ENCODE assay signal across 2 cellular contexts in the genomic region with DNA sequence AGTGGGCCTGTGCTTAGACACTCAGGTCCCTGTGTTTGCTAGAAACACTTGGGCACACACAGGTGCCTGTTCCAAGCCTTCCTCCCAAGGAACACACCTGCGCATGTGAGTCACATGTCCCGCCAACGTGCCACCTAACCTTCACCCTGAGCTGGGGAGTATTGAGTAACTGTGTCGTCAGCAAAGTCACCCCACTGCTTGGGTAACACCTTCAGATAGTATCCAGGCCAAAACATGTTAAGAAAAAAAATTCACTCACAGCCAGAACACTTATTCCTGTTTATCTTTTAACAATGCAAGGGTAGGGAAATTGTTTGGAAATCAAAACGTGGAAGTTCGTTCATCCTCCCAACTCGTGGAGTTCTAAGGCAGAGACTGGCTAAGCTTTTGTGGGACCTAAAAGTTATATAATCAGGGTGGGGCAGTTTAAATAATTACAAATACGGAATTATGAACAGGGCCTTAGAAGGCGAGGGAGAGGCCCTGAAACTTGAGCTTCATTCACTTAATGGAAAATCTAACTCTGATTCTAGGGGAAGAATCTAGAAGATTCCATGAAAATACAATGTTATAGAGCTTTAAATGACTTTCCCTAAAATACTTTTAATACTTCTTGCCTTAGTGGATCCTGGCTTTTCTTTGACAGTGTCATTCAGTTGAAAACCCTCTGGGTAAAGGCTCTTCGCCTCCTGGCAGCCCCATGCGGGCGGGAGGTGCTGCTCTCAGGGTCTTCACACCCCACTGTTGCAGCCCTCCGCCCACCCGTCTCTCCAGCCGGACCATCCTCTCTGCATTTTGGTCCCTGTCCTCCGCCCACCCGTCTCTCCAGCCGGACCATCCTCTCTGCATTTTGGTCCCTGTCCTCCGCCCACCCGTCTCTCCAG.
A peak's percentile ranks its signal among the peaks of the same experiment; 100 is the strongest.
TF ChIP-seq lines count a peak whose summit lies in the region.

No MANE protein-coding gene starts in this region.

TF ChIP-seq in K562, 482 proteins besides CTCF, POLR2A, EP300 and RAD21 (continued from another document):
- TF ChIP-seq, protein P1, sequence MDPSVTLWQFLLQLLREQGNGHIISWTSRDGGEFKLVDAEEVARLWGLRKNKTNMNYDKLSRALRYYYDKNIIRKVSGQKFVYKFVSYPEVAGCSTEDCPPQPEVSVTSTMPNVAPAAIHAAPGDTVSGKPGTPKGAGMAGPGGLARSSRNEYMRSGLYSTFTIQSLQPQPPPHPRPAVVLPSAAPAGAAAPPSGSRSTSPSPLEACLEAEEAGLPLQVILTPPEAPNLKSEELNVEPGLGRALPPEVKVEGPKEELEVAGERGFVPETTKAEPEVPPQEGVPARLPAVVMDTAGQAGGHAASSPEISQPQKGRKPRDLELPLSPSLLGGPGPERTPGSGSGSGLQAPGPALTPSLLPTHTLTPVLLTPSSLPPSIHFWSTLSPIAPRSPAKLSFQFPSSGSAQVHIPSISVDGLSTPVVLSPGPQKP (CRISPR knock-in tag; IDR thresholded peaks at IDR 0.05), result no peak
- TF ChIP-seq RBM15 (IDR thresholded peaks at IDR 0.05; ENCODE audit: insufficient read depth, low read length) (no peak), MBD2 (IDR thresholded peaks at IDR 0.05; ENCODE audit: borderline replicate concordance, low read depth) (no peak), SMARCA5 (IDR thresholded peaks at IDR 0.05) (no peak), L3MBTL2 (IDR thresholded peaks at IDR 0.05) (0 out of 2 replicates have a peak, but pooled peaks have one; percentile 19), HDAC8 (tag; IDR thresholded peaks at IDR 0.05) (no peak), ETS2 (tag; IDR thresholded peaks at IDR 0.05; ENCODE audit: borderline replicate concordance, poor library complexity, severe bottlenecking) (no peak), PRMT5 (CRISPR knock-in tag; IDR thresholded peaks at IDR 0.05) (no peak), NRF1 (conservative IDR thresholded peaks at IDR 0.05 in 1 of 2, IDR thresholded peaks at IDR 0.05 in 1 of 2) (0 out of 4 replicates have a peak, but pooled peaks of 1 of the 2 experiments have one; percentile 22), SMAD1 (IDR thresholded peaks at IDR 0.05; ENCODE audit: low read depth, low read length, partially characterized antibody) (peak; percentile 24), CBFA2T2 (conservative IDR thresholded peaks at IDR 0.05) (no peak), IFI16 (CRISPR knock-in tag; IDR thresholded peaks at IDR 0.05) (no peak), BMI1 (IDR thresholded peaks at IDR 0.05; ENCODE audit: low read length) (no peak)
- TF ChIP-seq, protein P2, sequence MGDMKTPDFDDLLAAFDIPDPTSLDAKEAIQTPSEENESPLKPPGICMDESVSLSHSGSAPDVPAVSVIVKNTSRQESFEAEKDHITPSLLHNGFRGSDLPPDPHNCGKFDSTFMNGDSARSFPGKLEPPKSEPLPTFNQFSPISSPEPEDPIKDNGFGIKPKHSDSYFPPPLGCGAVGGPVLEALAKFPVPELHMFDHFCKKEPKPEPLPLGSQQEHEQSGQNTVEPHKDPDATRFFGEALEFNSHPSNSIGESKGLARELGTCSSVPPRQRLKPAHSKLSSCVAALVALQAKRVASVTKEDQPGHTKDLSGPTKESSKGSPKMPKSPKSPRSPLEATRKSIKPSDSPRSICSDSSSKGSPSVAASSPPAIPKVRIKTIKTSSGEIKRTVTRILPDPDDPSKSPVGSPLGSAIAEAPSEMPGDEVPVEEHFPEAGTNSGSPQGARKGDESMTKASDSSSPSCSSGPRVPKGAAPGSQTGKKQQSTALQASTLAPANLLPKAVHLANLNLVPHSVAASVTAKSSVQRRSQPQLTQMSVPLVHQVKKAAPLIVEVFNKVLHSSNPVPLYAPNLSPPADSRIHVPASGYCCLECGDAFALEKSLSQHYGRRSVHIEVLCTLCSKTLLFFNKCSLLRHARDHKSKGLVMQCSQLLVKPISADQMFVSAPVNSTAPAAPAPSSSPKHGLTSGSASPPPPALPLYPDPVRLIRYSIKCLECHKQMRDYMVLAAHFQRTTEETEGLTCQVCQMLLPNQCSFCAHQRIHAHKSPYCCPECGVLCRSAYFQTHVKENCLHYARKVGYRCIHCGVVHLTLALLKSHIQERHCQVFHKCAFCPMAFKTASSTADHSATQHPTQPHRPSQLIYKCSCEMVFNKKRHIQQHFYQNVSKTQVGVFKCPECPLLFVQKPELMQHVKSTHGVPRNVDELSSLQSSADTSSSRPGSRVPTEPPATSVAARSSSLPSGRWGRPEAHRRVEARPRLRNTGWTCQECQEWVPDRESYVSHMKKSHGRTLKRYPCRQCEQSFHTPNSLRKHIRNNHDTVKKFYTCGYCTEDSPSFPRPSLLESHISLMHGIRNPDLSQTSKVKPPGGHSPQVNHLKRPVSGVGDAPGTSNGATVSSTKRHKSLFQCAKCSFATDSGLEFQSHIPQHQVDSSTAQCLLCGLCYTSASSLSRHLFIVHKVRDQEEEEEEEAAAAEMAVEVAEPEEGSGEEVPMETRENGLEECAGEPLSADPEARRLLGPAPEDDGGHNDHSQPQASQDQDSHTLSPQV (IDR thresholded peaks at IDR 0.05), result 0 out of 2 replicates have a peak, but pooled peaks have one; percentile 26

TF ChIP-seq in HepG2, 621 proteins besides CTCF, POLR2A, EP300 and RAD21 (continued from another document and continues in another):
- peak; percentile 32; the same call in 1 of the 2 replicates for TF ChIP-seq ETV5 (CRISPR knock-in tag; IDR thresholded peaks at IDR 0.05; ENCODE audit: borderline replicate concordance)
- peak; percentile 44; the same call in 1 of the 2 replicates for TF ChIP-seq HMG20A (CRISPR knock-in tag; IDR thresholded peaks at IDR 0.05; ENCODE audit: borderline replicate concordance)
- TF ChIP-seq, protein P3, sequence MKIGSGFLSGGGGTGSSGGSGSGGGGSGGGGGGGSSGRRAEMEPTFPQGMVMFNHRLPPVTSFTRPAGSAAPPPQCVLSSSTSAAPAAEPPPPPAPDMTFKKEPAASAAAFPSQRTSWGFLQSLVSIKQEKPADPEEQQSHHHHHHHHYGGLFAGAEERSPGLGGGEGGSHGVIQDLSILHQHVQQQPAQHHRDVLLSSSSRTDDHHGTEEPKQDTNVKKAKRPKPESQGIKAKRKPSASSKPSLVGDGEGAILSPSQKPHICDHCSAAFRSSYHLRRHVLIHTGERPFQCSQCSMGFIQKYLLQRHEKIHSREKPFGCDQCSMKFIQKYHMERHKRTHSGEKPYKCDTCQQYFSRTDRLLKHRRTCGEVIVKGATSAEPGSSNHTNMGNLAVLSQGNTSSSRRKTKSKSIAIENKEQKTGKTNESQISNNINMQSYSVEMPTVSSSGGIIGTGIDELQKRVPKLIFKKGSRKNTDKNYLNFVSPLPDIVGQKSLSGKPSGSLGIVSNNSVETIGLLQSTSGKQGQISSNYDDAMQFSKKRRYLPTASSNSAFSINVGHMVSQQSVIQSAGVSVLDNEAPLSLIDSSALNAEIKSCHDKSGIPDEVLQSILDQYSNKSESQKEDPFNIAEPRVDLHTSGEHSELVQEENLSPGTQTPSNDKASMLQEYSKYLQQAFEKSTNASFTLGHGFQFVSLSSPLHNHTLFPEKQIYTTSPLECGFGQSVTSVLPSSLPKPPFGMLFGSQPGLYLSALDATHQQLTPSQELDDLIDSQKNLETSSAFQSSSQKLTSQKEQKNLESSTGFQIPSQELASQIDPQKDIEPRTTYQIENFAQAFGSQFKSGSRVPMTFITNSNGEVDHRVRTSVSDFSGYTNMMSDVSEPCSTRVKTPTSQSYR (CRISPR knock-in tag; IDR thresholded peaks at IDR 0.05; ENCODE audit: borderline replicate concordance), result peak; percentile 44; the same call in 1 of the 2 replicates
- peak; percentile 66 for TF ChIP-seq CREM (IDR thresholded peaks at IDR 0.05)
- no peak for TF ChIP-seq CREM (CRISPR knock-in tag; IDR thresholded peaks at IDR 0.05)
- TF ChIP-seq RCOR2 (CRISPR knock-in tag; IDR thresholded peaks at IDR 0.05), result 0 out of 2 replicates have a peak, but pooled peaks have one; percentile 34
- peak; percentile 100 for TF ChIP-seq ARNTL (CRISPR knock-in tag; IDR thresholded peaks at IDR 0.05)
- no peak for TF ChIP-seq ZBTB7B (CRISPR knock-in tag; IDR thresholded peaks at IDR 0.05)
- TF ChIP-seq, protein P4, sequence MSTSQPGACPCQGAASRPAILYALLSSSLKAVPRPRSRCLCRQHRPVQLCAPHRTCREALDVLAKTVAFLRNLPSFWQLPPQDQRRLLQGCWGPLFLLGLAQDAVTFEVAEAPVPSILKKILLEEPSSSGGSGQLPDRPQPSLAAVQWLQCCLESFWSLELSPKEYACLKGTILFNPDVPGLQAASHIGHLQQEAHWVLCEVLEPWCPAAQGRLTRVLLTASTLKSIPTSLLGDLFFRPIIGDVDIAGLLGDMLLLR (CRISPR knock-in tag; IDR thresholded peaks at IDR 0.05), result no peak
- TF ChIP-seq, protein P5, sequence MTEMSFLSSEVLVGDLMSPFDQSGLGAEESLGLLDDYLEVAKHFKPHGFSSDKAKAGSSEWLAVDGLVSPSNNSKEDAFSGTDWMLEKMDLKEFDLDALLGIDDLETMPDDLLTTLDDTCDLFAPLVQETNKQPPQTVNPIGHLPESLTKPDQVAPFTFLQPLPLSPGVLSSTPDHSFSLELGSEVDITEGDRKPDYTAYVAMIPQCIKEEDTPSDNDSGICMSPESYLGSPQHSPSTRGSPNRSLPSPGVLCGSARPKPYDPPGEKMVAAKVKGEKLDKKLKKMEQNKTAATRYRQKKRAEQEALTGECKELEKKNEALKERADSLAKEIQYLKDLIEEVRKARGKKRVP (CRISPR knock-in tag; IDR thresholded peaks at IDR 0.05), result peak in 1 of 2 experiments; percentile 98; a peak in 2 of 4 replicates
- TF ChIP-seq ZSCAN20 (CRISPR knock-in tag; IDR thresholded peaks at IDR 0.05; ENCODE audit: borderline replicate concordance), result no peak
- TF ChIP-seq SP4 (CRISPR knock-in tag; IDR thresholded peaks at IDR 0.05), result 0 out of 2 replicates have a peak, but pooled peaks have one; percentile 28
- TF ChIP-seq HCFC1 (IDR thresholded peaks at IDR 0.05; ENCODE audit: low read depth, low read length), result no peak
- TF ChIP-seq ZNF501 (CRISPR knock-in tag; IDR thresholded peaks at IDR 0.05), result peak; percentile 44; the same call in 1 of the 2 replicates
- peak; percentile 51; the same call in 1 of the 2 replicates for TF ChIP-seq CREB1 (IDR thresholded peaks at IDR 0.05)
- TF ChIP-seq CREB1 (CRISPR knock-in tag; IDR thresholded peaks at IDR 0.05), result peak; percentile 88
- no peak for TF ChIP-seq HMGA1 (CRISPR knock-in tag; conservative IDR thresholded peaks at IDR 0.05)
- 0 out of 2 replicates have a peak, but pooled peaks have one; percentile 46 for TF ChIP-seq HDAC1 (CRISPR knock-in tag; IDR thresholded peaks at IDR 0.05)
- TF ChIP-seq ZFP36L1 (CRISPR knock-in tag; IDR thresholded peaks at IDR 0.05), result 0 out of 2 replicates have a peak, but pooled peaks have one; percentile 38
- TF ChIP-seq DMAP1 (CRISPR knock-in tag; IDR thresholded peaks at IDR 0.05), result 0 out of 2 replicates have a peak, but pooled peaks have one; percentile 20
- 0 out of 2 replicates have a peak, but pooled peaks have one; percentile 40 for TF ChIP-seq ZNF792 (CRISPR knock-in tag; IDR thresholded peaks at IDR 0.05)
- no peak for TF ChIP-seq YEATS4 (CRISPR knock-in tag; IDR thresholded peaks at IDR 0.05; ENCODE audit: borderline replicate concordance)
- TF ChIP-seq ZNF331 (CRISPR knock-in tag; IDR thresholded peaks at IDR 0.05), result peak; percentile 71; the same call in 1 of the 2 replicates
- peak; percentile 97 for TF ChIP-seq RARA (CRISPR knock-in tag; IDR thresholded peaks at IDR 0.05)
- TF ChIP-seq, protein P6, sequence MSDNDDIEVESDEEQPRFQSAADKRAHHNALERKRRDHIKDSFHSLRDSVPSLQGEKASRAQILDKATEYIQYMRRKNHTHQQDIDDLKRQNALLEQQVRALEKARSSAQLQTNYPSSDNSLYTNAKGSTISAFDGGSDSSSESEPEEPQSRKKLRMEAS (IDR thresholded peaks at IDR 0.05), result peak; percentile 70
- peak; percentile 46; the same call in 1 of the 2 replicates for TF ChIP-seq PPARG (CRISPR knock-in tag; conservative IDR thresholded peaks at IDR 0.05)
- TF ChIP-seq FOSL2 (CRISPR knock-in tag; IDR thresholded peaks at IDR 0.05), result peak; percentile 88
- TF ChIP-seq, protein P7, sequence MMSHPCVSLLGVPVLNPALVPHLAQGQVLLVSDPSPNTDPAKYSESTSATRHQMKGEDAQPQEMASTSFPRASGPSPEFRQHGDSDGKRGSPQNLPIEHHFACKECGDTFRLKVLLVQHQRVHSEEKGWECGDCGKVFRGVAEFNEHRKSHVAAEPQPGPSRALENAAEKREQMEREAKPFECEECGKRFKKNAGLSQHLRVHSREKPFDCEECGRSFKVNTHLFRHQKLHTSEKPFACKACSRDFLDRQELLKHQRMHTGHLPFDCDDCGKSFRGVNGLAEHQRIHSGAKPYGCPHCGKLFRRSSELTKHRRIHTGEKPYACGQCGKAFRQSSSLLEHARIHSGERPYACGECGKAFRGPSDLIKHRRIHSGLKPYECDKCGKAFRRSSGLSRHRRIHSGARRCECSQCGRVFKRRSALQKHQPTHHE (CRISPR knock-in tag; IDR thresholded peaks at IDR 0.05; ENCODE audit: borderline replicate concordance), result no peak
- 0 out of 2 replicates have a peak, but pooled peaks have one; percentile 33 for TF ChIP-seq ZSCAN21 (CRISPR knock-in tag; IDR thresholded peaks at IDR 0.05; ENCODE audit: borderline replicate concordance)
- TF ChIP-seq MXD4 (CRISPR knock-in tag; IDR thresholded peaks at IDR 0.05), result peak; percentile 47; the same call in 1 of the 2 replicates
- TF ChIP-seq, protein P8, sequence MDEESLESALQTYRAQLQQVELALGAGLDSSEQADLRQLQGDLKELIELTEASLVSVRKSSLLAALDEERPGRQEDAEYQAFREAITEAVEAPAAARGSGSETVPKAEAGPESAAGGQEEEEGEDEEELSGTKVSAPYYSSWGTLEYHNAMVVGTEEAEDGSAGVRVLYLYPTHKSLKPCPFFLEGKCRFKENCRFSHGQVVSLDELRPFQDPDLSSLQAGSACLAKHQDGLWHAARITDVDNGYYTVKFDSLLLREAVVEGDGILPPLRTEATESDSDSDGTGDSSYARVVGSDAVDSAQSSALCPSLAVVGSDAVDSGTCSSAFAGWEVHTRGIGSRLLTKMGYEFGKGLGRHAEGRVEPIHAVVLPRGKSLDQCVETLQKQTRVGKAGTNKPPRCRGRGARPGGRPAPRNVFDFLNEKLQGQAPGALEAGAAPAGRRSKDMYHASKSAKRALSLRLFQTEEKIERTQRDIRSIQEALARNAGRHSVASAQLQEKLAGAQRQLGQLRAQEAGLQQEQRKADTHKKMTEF (CRISPR knock-in tag; IDR thresholded peaks at IDR 0.05), result peak; percentile 64; the same call in 1 of the 2 replicates
- peak; percentile 74; the same call in 1 of the 2 replicates for TF ChIP-seq NFKBIZ (CRISPR knock-in tag; IDR thresholded peaks at IDR 0.05)
- peak; percentile 53; the same call in 1 of the 2 replicates for TF ChIP-seq BHLHE40 (IDR thresholded peaks at IDR 0.05; ENCODE audit: low read length)
- TF ChIP-seq, protein P9, sequence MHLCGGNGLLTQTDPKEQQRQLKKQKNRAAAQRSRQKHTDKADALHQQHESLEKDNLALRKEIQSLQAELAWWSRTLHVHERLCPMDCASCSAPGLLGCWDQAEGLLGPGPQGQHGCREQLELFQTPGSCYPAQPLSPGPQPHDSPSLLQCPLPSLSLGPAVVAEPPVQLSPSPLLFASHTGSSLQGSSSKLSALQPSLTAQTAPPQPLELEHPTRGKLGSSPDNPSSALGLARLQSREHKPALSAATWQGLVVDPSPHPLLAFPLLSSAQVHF (CRISPR knock-in tag; IDR thresholded peaks at IDR 0.05), result no peak
- TF ChIP-seq, protein P10, sequence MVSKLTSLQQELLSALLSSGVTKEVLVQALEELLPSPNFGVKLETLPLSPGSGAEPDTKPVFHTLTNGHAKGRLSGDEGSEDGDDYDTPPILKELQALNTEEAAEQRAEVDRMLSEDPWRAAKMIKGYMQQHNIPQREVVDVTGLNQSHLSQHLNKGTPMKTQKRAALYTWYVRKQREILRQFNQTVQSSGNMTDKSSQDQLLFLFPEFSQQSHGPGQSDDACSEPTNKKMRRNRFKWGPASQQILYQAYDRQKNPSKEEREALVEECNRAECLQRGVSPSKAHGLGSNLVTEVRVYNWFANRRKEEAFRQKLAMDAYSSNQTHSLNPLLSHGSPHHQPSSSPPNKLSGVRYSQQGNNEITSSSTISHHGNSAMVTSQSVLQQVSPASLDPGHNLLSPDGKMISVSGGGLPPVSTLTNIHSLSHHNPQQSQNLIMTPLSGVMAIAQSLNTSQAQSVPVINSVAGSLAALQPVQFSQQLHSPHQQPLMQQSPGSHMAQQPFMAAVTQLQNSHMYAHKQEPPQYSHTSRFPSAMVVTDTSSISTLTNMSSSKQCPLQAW (CRISPR knock-in tag; IDR thresholded peaks at IDR 0.05), result peak; percentile 58; the same call in 1 of the 2 replicates
